In the genomic region with DNA sequence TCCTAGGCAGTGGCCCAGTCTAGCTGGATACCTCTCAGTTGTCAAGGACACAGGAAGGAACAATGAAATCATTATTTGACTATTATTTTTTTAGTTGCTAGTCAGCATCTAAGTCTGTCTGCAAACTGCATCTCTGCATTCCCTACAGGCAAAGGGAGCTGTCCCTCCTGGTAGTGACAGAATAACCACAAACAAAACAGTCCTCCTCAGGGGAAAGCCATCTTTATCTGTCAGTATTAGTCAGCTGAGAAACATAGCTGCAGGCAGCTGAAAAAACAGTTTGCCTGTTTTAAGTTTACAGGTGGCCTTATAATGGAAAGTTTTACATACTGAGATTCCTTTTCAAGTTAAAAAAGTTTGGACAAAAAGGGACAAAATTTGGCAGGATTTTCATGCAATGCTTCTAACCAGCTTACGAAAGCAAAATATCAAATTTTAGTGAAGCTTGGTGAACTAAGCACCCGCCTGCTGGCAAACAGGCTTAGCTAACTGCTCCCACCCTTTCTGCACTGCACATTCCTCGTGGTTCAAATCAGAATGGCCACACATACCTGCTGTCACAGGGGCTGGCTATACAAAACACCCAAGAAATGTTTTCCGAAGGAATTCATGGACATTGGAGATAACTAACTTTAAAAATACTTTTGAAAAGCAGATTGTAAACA, we compare ENCODE assay signal across 15 cellular contexts. TPM values are rescaled to one million over a fixed set of nuclear protein-coding genes. Genes with fewer than 3 reads are reported as not detected.
DNase-seq lines count a peak whose midpoint lies in the region; ATAC-seq and TF ChIP-seq lines count a peak whose summit lies in the region.
"Had no signal": no experiment of that assay in that cellular context is flagged by ENCODE, and none has a peak within 500 bp of the region (broad histone marks: within the 10 kb centered on the region; RNA-seq: fewer than 3 reads in every experiment).

No MANE protein-coding gene starts in this region.

- no peaks in the 10 kb centered on the region for H3K36me3 Mint-ChIP-seq in natural killer cell
- H3K36me3 Mint-ChIP-seq: brain; IgD-negative memory B cell; stimulated activated effector memory CD8-positive, alpha-beta T cell treated with anti-CD3 and anti-CD28 coated beads, Interleukin-12 subunit alpha, Interleukin-12 subunit beta, amount 100 ng/mL, for 72 hours had no signal

- ATAC-seq in body of pancreas (peak; percentile 59), GM19023 (IDR thresholded peaks at IDR 0.05; ENCODE audit: unreplicated experiment) (no peak), natural killer cell (no peak)
- ATAC-seq: stimulated activated effector memory CD8-positive, alpha-beta T cell treated with anti-CD3 and anti-CD28 coated beads, Interleukin-12 subunit alpha, Interleukin-12 subunit beta, amount 100 ng/mL, for 72 hours had no signal

- peaks cover 8% of the 10 kb centered on the region for H3K4me1 ChIP-seq in body of pancreas
- H3K4me1 ChIP-seq in osteoblast (ENCODE audit: insufficient read depth, low read length), result no peaks in the 10 kb centered on the region

- H3K4me2 ChIP-seq in osteoblast (ENCODE audit: insufficient read depth, low read length), result no peak overlapping the region

- DNase-seq in COLO829 (ENCODE audit: low spot score) (peak; percentile 21), MV-4-11 (lab: John Stamatoyannopoulos, UW) (peak; percentile 13), body of pancreas (no peak), left kidney (ENCODE audit: low read depth, low spot score) (peak; percentile 70), amniotic stem cell (lab: John Stamatoyannopoulos, UW) (no peak), natural killer cell (no peak), osteoblast (ENCODE audit: insufficient read length, low spot score, missing footprints) (no peak)
- DNase-seq: activated CD8-positive, alpha-beta memory T cell treated with anti-CD3 and anti-CD28 coated beads, Interleukin-2, amount 50 U/mL, for 48 hours; C1 segment of cervical spinal cord; NCI-H2171 had no signal

- no peaks in the 10 kb centered on the region for H3K27me3 Mint-ChIP-seq in natural killer cell (ENCODE audit: low read depth in 2 of 2)
- H3K27me3 Mint-ChIP-seq: IgD-negative memory B cell had no signal

- no peak overlapping the region for H3K4me3 Mint-ChIP-seq in natural killer cell
- H3K4me3 Mint-ChIP-seq: brain; IgD-negative memory B cell; nephron; stimulated activated effector memory CD8-positive, alpha-beta T cell treated with anti-CD3 and anti-CD28 coated beads, Interleukin-12 subunit alpha, Interleukin-12 subunit beta, amount 100 ng/mL, for 72 hours had no signal

- no peaks in the 10 kb centered on the region for H3K4me1 Mint-ChIP-seq in natural killer cell
- H3K4me1 Mint-ChIP-seq: brain; IgD-negative memory B cell; stimulated activated effector memory CD8-positive, alpha-beta T cell treated with anti-CD3 and anti-CD28 coated beads, Interleukin-12 subunit alpha, Interleukin-12 subunit beta, amount 100 ng/mL, for 72 hours had no signal

- no peaks in the 10 kb centered on the region for H3K27me3 ChIP-seq in body of pancreas
- no peaks in the 10 kb centered on the region for H3K27me3 ChIP-seq in osteoblast (ENCODE audit: insufficient read depth, low read length)

- no peak for TF ChIP-seq POLR2A in body of pancreas (IDR thresholded peaks at IDR 0.05)

- peaks cover 0 to 3% of the 10 kb centered on the region in 2 donors for H3K9me3 Mint-ChIP-seq in natural killer cell
- H3K9me3 Mint-ChIP-seq: brain, nephron had no signal

- H3K27ac Mint-ChIP-seq in natural killer cell, result no peak overlapping the region
- H3K27ac Mint-ChIP-seq: brain; IgD-negative memory B cell; stimulated activated effector memory CD8-positive, alpha-beta T cell treated with anti-CD3 and anti-CD28 coated beads, Interleukin-12 subunit alpha, Interleukin-12 subunit beta, amount 100 ng/mL, for 72 hours had no signal

- H3K9me3 ChIP-seq in body of pancreas, result no peaks in the 10 kb centered on the region
- H3K9me3 ChIP-seq in osteoblast (ENCODE audit: low read depth, low read length), result no peaks in the 10 kb centered on the region

- intact Hi-C loops in body of pancreas (cut with DNase I) (no loop called here), natural killer cell (cut with micrococcal nuclease) (no loop called here)

- no peak overlapping the region for H3K27ac ChIP-seq in body of pancreas
- no peak overlapping the region for H3K27ac ChIP-seq in osteoblast (ENCODE audit: low read depth, low read length)

- no peaks in the 10 kb centered on the region for H3K36me3 ChIP-seq in body of pancreas (replicated peaks in 1 of 2; ENCODE audit: insufficient read depth in 1 of 2, low read depth in 2 of 2)
- no peaks in the 10 kb centered on the region for H3K36me3 ChIP-seq in osteoblast (ENCODE audit: insufficient read depth, low read length)

- 19 to 38% methylated on average over 4 of the region's 4 CpGs for WGBS in body of pancreas, 2 donors

- H2AFZ ChIP-seq in osteoblast (ENCODE audit: low read length), result no peak overlapping the region

- H3K4me3 ChIP-seq in body of pancreas, result no peak overlapping the region
- H3K4me3 ChIP-seq in osteoblast (ENCODE audit: insufficient read depth, low read length), result no peak overlapping the region

- no peaks in the 10 kb centered on the region for H4K20me1 ChIP-seq in osteoblast (ENCODE audit: insufficient read depth, low read length)

- no peak for TF ChIP-seq CTCF in body of pancreas (IDR thresholded peaks at IDR 0.05)
- no peak for TF ChIP-seq CTCF in natural killer cell (IDR thresholded peaks at IDR 0.05)
- TF ChIP-seq CTCF in osteoblast (IDR thresholded peaks at IDR 0.05; ENCODE audit: extremely low read depth, low read depth, low read length), result no peak

- no peaks in the 10 kb centered on the region for H3K79me2 ChIP-seq in osteoblast (ENCODE audit: insufficient read depth, low read length)

RNA-seq across cellular contexts. Expression of a gene that starts 29.4 kb away (rescaled TPM):
- not detected for total RNA-seq in body of pancreas
- total RNA-seq in natural killer cell, result not detected
- 0.29 and 0.72 TPM in 2 replicates for total RNA-seq in osteoblast

RNA-seq across cellular contexts. Expression of a gene that starts 54.8 kb away (rescaled TPM):
- total RNA-seq in body of pancreas, result 10 to 100 TPM in 1 of 2 donors, 1 to 10 TPM in 1; 8.6 to 27.0 TPM
- total RNA-seq in natural killer cell, result not detected
- 9.0 and 9.7 TPM in 2 replicates for total RNA-seq in osteoblast

Comparison
In these comparisons a context has a peak if more than half of its experiments do, and no peak if none do; other contexts are left out.
1. DNase-seq: peak in COLO829 (single experiment), MV-4-11 (single experiment) and left kidney (single experiment); none in body of pancreas (0 of 4), amniotic stem cell (single experiment), natural killer cell (single experiment) and osteoblast (single experiment).